ENCODE assay signal across 8 cellular contexts in the genomic region with DNA sequence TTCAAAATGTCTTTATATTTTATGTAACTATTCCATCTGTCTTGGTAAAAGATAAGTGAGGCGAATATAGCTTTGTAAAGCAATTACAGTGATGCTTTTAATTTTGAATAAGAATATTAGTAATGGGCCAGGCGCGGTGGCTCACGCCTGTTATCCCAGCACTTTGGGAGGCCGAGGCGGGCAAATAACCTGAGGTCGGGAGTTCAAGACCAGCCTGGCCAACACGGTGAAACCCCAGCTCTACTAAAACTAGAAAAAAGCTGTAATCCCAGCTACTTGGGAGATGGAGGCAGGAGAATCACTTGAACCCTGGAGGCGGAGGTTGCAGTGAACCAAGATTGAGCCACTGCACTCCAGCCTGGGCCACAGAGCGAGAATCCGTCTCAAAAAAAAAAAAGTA. TPM values are rescaled to one million over a fixed set of nuclear protein-coding genes. Genes with fewer than 3 reads are reported as not detected.
A peak's percentile ranks its signal among the peaks of the same experiment; 100 is the strongest.
DNase-seq lines count a peak whose midpoint lies in the region; ATAC-seq, FAIRE-seq and TF ChIP-seq lines count a peak whose summit lies in the region.
"Not testable (repeated sequence)": the region's sequence is repeated elsewhere in the genome, so short reads cannot be mapped to it uniquely, and the experiment has no call there.

No MANE protein-coding gene starts in this region.

- H3K27ac Mint-ChIP-seq in CD4-positive, alpha-beta T cell = peak overlapping the region; percentile 87
- peak overlapping the region; percentile 81 to 95 (median 88) for H3K27ac Mint-ChIP-seq in IgD-negative memory B cell

- POLR2A ChIA-PET in CD4-positive, alpha-beta T cell (lab: Charles Lee) = interaction anchor here (0.6 to 6.2 kb wide), 6 partner anchors 17 to 152 kb away, joined by 3 to 312 read pairs (median 21); a partner anchor contains a TSS
- POLR2A ChIA-PET in HepG2 (lab: Yijun Ruan, JAX) = interaction anchor here (1.0 to 2.0 kb wide), 2 partner anchors 67 to 69 kb away, joined by 3 to 14 read pairs; a partner anchor contains a TSS

- peak overlapping the region; percentile 99 for H3K4me2 ChIP-seq in HepG2 (ENCODE audit: low read depth, low read length)

- not testable (repeated sequence) for DNase-seq in CD4-positive, alpha-beta T cell; WERI-Rb-1; astrocyte of the spinal cord (ENCODE audit: low read depth, low spot score); esophagus muscularis mucosa (ENCODE audit: extremely low spot score); HepG2 (ENCODE audit: low spot score); tibial nerve (ENCODE audit: low spot score in 2 of 2)
- peak in 1 of 5 donors; percentile 18 for DNase-seq in ovary

- H3K9me3 ChIP-seq in CD4-positive, alpha-beta T cell (ENCODE audit: control insufficient read depth, low read length); WERI-Rb-1 (ENCODE audit: severe bottlenecking); esophagus muscularis mucosa; HepG2 (ENCODE audit: low read length); ovary; tibial nerve: not testable (repeated sequence)

- CTCF ChIA-PET in CD4-positive, alpha-beta T cell (lab: Charles Lee) = interaction anchor here (1.3 to 4.2 kb wide), 4 partner anchors 19 to 67 kb away, joined by 3 to 52 read pairs (median 4); a partner anchor contains a TSS
- CTCF ChIA-PET in HepG2 (lab: Yijun Ruan, JAX; ENCODE audit: low intra/inter-chr PET ratio, low total read pairs) = not testable (repeated sequence)

- H3K4me1 ChIP-seq in esophagus muscularis mucosa (peaks cover 17 to 36% (median 34%) of the 10 kb centered on the region in 4 donors), HepG2 (ENCODE audit: insufficient read depth, low read length) (peaks cover 46% of the 10 kb centered on the region), tibial nerve (peaks cover 0 to 43% (median 17%) of the 10 kb centered on the region in 4 donors)
- not testable (repeated sequence) for H3K4me1 ChIP-seq in ovary (ENCODE audit: insufficient read depth)

- not testable (repeated sequence) for H3K36me3 Mint-ChIP-seq in CD4-positive, alpha-beta T cell (ENCODE audit: low read depth); IgD-negative memory B cell

- H3K27ac ChIP-seq in CD4-positive, alpha-beta T cell (ENCODE audit: low read depth, low read length); WERI-Rb-1; HepG2 (ENCODE audit: extremely low read length, insufficient read depth, low read length); ovary: not testable (repeated sequence)
- H3K27ac ChIP-seq in esophagus muscularis mucosa (replicated peaks in 1 of 4) (peak overlapping the region in 2 of 4 donors; percentile 90 to 91), tibial nerve (peak overlapping the region; percentile 74 to 88 (median 84))

- not testable (repeated sequence) for H3K9me3 Mint-ChIP-seq in CD4-positive, alpha-beta T cell; IgD-negative memory B cell

- peaks cover 52% of the 10 kb centered on the region for H3K4me1 Mint-ChIP-seq in CD4-positive, alpha-beta T cell (ENCODE audit: low read depth)
- H3K4me1 Mint-ChIP-seq in IgD-negative memory B cell = peaks cover 23 to 38% (median 29%) of the 10 kb centered on the region in 3 donors

- not testable (repeated sequence) for H2AFZ ChIP-seq in HepG2 (ENCODE audit: low read length)

- intact Hi-C loops in CD4-positive, alpha-beta T cell (cut with DNase I, micrococcal nuclease) = loop anchor here (2.0 to 5.0 kb wide), 3 partner anchors 60 to 152 kb away; a partner anchor contains a TSS
- intact Hi-C loops in esophagus muscularis mucosa (cut with DNase I) (loop anchor here (5.0 kb wide), 1 partner anchor 65 kb away; a partner anchor contains a TSS), HepG2 (cut with micrococcal nuclease; ENCODE audit: unreplicated experiment) (loop anchor here (2.0 kb wide), 1 partner anchor 50 kb away; no protein-coding TSS in a partner anchor)
- intact Hi-C loops in ovary (cut with DNase I) = not testable (repeated sequence)

- H3K79me2 ChIP-seq in HepG2 (ENCODE audit: insufficient read depth, low read length) = not testable (repeated sequence)

- H3K27me3 ChIP-seq in CD4-positive, alpha-beta T cell (ENCODE audit: control insufficient read depth, insufficient read depth, low read length); WERI-Rb-1 (ENCODE audit: insufficient read depth, low read depth, severe bottlenecking); esophagus muscularis mucosa; HepG2 (ENCODE audit: control insufficient read depth in 1 of 2, insufficient read depth in 2 of 2, low read length in 2 of 2); ovary; tibial nerve: not testable (repeated sequence)

- not testable (repeated sequence) for FAIRE-seq in HepG2 (lab: Jason Lieb, UNC)

- H3K36me3 ChIP-seq in WERI-Rb-1; esophagus muscularis mucosa; HepG2 (replicated peaks in 1 of 2; ENCODE audit: control insufficient read depth in 1 of 2, insufficient read depth in 2 of 2, low read length in 2 of 2); ovary; tibial nerve: not testable (repeated sequence)

- not testable (repeated sequence) for H3K27me3 Mint-ChIP-seq in CD4-positive, alpha-beta T cell; IgD-negative memory B cell

- not testable (repeated sequence) for H4K20me1 ChIP-seq in HepG2 (ENCODE audit: insufficient read depth, low read length)

- in situ Hi-C loops in astrocyte of the spinal cord (cut with HindIII; ENCODE audit: low sequenced_read_pairs); HepG2 (cut with HindIII; ENCODE audit: extremely low pct_ligation_motif_present, low pct_unique_long_range_greater_than_20kb): not testable (repeated sequence)

- H3K4me3 ChIP-seq in WERI-Rb-1 (ENCODE audit: low read depth, low read length) (peak overlapping the region; percentile 84), astrocyte of the spinal cord (ENCODE audit: low read depth, low read length) (peak overlapping the region; percentile 75), esophagus muscularis mucosa (peak overlapping the region; percentile 79 to 84 (median 81)), HepG2 (replicated peaks in 1 of 3; ENCODE audit: insufficient read depth in 1 of 3, low read depth in 2 of 3, low read length in 3 of 3) (peak overlapping the region; percentile 73 to 79 (median 73)), ovary (peak overlapping the region; percentile 61), tibial nerve (peak overlapping the region; percentile 51 to 97 (median 72))

- not testable (repeated sequence) for BruUV-seq in HepG2 (replicated peaks; lab: Mats Ljungman, UMichigan)

- peak overlapping the region; percentile 80; the same call in 1 of the 2 replicates for H3K9ac ChIP-seq in HepG2 (ENCODE audit: insufficient read depth, low read depth, low read length)

- TF ChIP-seq RAD21 in HepG2 (CRISPR knock-in tag; IDR thresholded peaks at IDR 0.05) = not testable (repeated sequence)

- peak overlapping the region; percentile 92 for H3K4me3 Mint-ChIP-seq in CD4-positive, alpha-beta T cell
- peak overlapping the region; percentile 92 to 99 (median 98) for H3K4me3 Mint-ChIP-seq in IgD-negative memory B cell

- 87% methylated on average over 11 of the region's 11 CpGs for WGBS in esophagus muscularis mucosa
- 89% methylated on average over 11 of the region's 11 CpGs for WGBS in HepG2 (ENCODE audit: low lambda C conversion rate)
- 66 to 78% (median 67%) methylated on average over 11 of the region's 11 CpGs for WGBS in ovary, 3 donors
- 80 to 86% methylated on average over 11 of the region's 11 CpGs for WGBS in tibial nerve, 2 donors

- TF ChIP-seq POLR2A in esophagus muscularis mucosa (IDR thresholded peaks at IDR 0.05; ENCODE audit: low read depth); HepG2 (IDR thresholded peaks at IDR 0.05; ENCODE audit: insufficient read depth in 1 of 2, low read depth in 2 of 2, low read length in 2 of 2); ovary (IDR thresholded peaks at IDR 0.05); tibial nerve (IDR thresholded peaks at IDR 0.05): not testable (repeated sequence)

- not testable (repeated sequence) for TF ChIP-seq EP300 in esophagus muscularis mucosa (IDR thresholded peaks at IDR 0.05); HepG2 (IDR thresholded peaks at IDR 0.05; ENCODE audit: low read depth in 2 of 2, low read length in 2 of 2); HepG2 (CRISPR knock-in tag; IDR thresholded peaks at IDR 0.05; ENCODE audit: borderline replicate concordance); ovary (IDR thresholded peaks at IDR 0.05); tibial nerve (IDR thresholded peaks at IDR 0.05)

- not testable (repeated sequence) for ATAC-seq in CD4-positive, alpha-beta T cell (ENCODE audit: poor library complexity); HepG2

- not testable (repeated sequence) for TF ChIP-seq CTCF in CD4-positive, alpha-beta T cell (IDR thresholded peaks at IDR 0.05); WERI-Rb-1 (IDR thresholded peaks at IDR 0.05; ENCODE audit: low read depth, low read length); astrocyte of the spinal cord (IDR thresholded peaks at IDR 0.05; ENCODE audit: low read depth, low read length); esophagus muscularis mucosa (IDR thresholded peaks at IDR 0.05); HepG2 (CRISPR knock-in tag; IDR thresholded peaks at IDR 0.05); ovary (IDR thresholded peaks at IDR 0.05); tibial nerve (IDR thresholded peaks at IDR 0.05)

RNA-seq across cellular contexts. Expression of a gene that starts 1.3 kb away (rescaled TPM):
- total RNA-seq in CD4-positive, alpha-beta T cell = 10 to 100 TPM in 1 of 2 experiments, 1 to 10 TPM in 1; 8.9 to 11.6 TPM
- polyA plus RNA-seq in IgD-negative memory B cell = 98.7 TPM
- 10 to 100 TPM in 3 of 4 donors, 1 to 10 TPM in 1; 9.6 to 24.2 (median 16.6) TPM for total RNA-seq in esophagus muscularis mucosa
- 21.9 and 22.5 TPM in 2 replicates for total RNA-seq in HepG2 (2016; rRNA removed; fragmentation: Illumina TruSeq; extraction: Trizol)
- total RNA-seq in HepG2 (2016; cell fraction: cytosol; rRNA removed; fragmentation: Illumina TruSeq; extraction: Trizol; ENCODE audit: low read depth) = 8.4 and 11.1 TPM in 2 replicates
- total RNA-seq in HepG2 (2016; cell fraction: insoluble cytoplasmic fraction; rRNA removed; fragmentation: Illumina TruSeq; extraction: Trizol) = 24.4 and 24.7 TPM in 2 replicates
- 19.4 and 21.7 TPM in 2 replicates for total RNA-seq in HepG2 (2016; cell fraction: membrane; rRNA removed; fragmentation: Illumina TruSeq; extraction: Trizol)
- total RNA-seq in HepG2 (2016; cell fraction: nucleus; rRNA removed; fragmentation: Illumina TruSeq; extraction: Trizol) = 20.6 and 22.2 TPM in 2 replicates
- 12.0 and 16.9 TPM in 2 replicates for polyA plus RNA-seq in HepG2 (2011; rRNA removed)
- polyA plus RNA-seq in HepG2 (2011; cell fraction: cytosol; rRNA removed) = 10.0 and 19.2 TPM in 2 replicates
- polyA plus RNA-seq in HepG2 (2011; cell fraction: nucleus; rRNA removed) = 5.6 and 6.0 TPM in 2 replicates
- 8.1 and 12.4 TPM in 2 replicates for polyA plus RNA-seq in HepG2 (2012)
- 11.2 and 15.2 TPM in 2 replicates for polyA plus RNA-seq in HepG2 (2016; cell fraction: cytosol; fragmentation: Illumina TruSeq; extraction: Trizol; ENCODE audit: low read depth)
- 18.4 and 19.0 TPM in 2 replicates for polyA plus RNA-seq in HepG2 (2016; cell fraction: insoluble cytoplasmic fraction; fragmentation: Illumina TruSeq; extraction: Trizol; ENCODE audit: low read depth)
- 19.6 and 21.1 TPM in 2 replicates for polyA plus RNA-seq in HepG2 (2016; cell fraction: membrane; fragmentation: Illumina TruSeq; extraction: Trizol; ENCODE audit: low read depth)
- polyA plus RNA-seq in HepG2 (2016; cell fraction: nucleus; fragmentation: Illumina TruSeq; extraction: Trizol; ENCODE audit: insufficient read depth, low read depth) = 22.5 and 24.5 TPM in 2 replicates
- 22.8 and 43.2 TPM in 2 replicates for polyA minus RNA-seq in HepG2 (2011; rRNA and poly(A)+ RNA removed; ENCODE audit: low replicate concordance)
- polyA minus RNA-seq in HepG2 (2011; cell fraction: cytosol; rRNA and poly(A)+ RNA removed) = 14.2 and 14.3 TPM in 2 replicates
- polyA minus RNA-seq in HepG2 (2011; cell fraction: nucleus; rRNA and poly(A)+ RNA removed) = 16.7 and 20.8 TPM in 2 replicates
- total RNA-seq in ovary = 10 to 100 TPM in 5 of 7 donors, 1 to 10 TPM in 2; 3.9 to 16.1 (median 11.2) TPM
- polyA plus RNA-seq in ovary = 10 to 100 TPM in 1 of 2 donors, 1 to 10 TPM in 1; 5.0 to 11.5 TPM
- total RNA-seq in tibial nerve = 10 to 100 TPM in 3 of 4 donors, 1 to 10 TPM in 1; 9.3 to 17.6 (median 16.0) TPM

RNA-seq across cellular contexts. Expression of a gene that starts 23.1 kb away (rescaled TPM):
- 10 to 100 TPM; 12.1 to 12.6 TPM for total RNA-seq in CD4-positive, alpha-beta T cell
- polyA plus RNA-seq in IgD-negative memory B cell (11.1 TPM), HepG2 (2011; rRNA removed) (5.0 and 5.2 TPM in 2 replicates), ovary (1 to 10 TPM; 3.6 to 5.7 TPM)
- total RNA-seq in esophagus muscularis mucosa (1 to 10 TPM; 3.3 to 5.1 (median 3.7) TPM), HepG2 (2016; rRNA removed; fragmentation: Illumina TruSeq; extraction: Trizol) (6.2 and 7.3 TPM in 2 replicates), ovary (1 to 10 TPM; 4.0 to 7.5 (median 5.9) TPM), tibial nerve (1 to 10 TPM; 2.1 to 5.0 (median 2.3) TPM)
- total RNA-seq in HepG2 (2016; cell fraction: cytosol; rRNA removed; fragmentation: Illumina TruSeq; extraction: Trizol; ENCODE audit: low read depth) = 3.0 and 3.9 TPM in 2 replicates
- total RNA-seq in HepG2 (2016; cell fraction: insoluble cytoplasmic fraction; rRNA removed; fragmentation: Illumina TruSeq; extraction: Trizol) = 5.9 and 7.3 TPM in 2 replicates
- 5.3 and 6.1 TPM in 2 replicates for total RNA-seq in HepG2 (2016; cell fraction: membrane; rRNA removed; fragmentation: Illumina TruSeq; extraction: Trizol)
- total RNA-seq in HepG2 (2016; cell fraction: nucleus; rRNA removed; fragmentation: Illumina TruSeq; extraction: Trizol) = 9.9 and 13.4 TPM in 2 replicates
- polyA plus RNA-seq in HepG2 (2011; cell fraction: cytosol; rRNA removed) = 1.4 and 2.4 TPM in 2 replicates
- 3.8 and 5.8 TPM in 2 replicates for polyA plus RNA-seq in HepG2 (2011; cell fraction: nucleus; rRNA removed)
- 5.1 and 8.6 TPM in 2 replicates for polyA plus RNA-seq in HepG2 (2012)
- polyA plus RNA-seq in HepG2 (2016; cell fraction: cytosol; fragmentation: Illumina TruSeq; extraction: Trizol; ENCODE audit: low read depth) = 3.0 and 4.3 TPM in 2 replicates
- 7.7 and 7.9 TPM in 2 replicates for polyA plus RNA-seq in HepG2 (2016; cell fraction: insoluble cytoplasmic fraction; fragmentation: Illumina TruSeq; extraction: Trizol; ENCODE audit: low read depth)
- 4.7 and 4.8 TPM in 2 replicates for polyA plus RNA-seq in HepG2 (2016; cell fraction: membrane; fragmentation: Illumina TruSeq; extraction: Trizol; ENCODE audit: low read depth)
- 12.1 and 12.4 TPM in 2 replicates for polyA plus RNA-seq in HepG2 (2016; cell fraction: nucleus; fragmentation: Illumina TruSeq; extraction: Trizol; ENCODE audit: insufficient read depth, low read depth)
- 2.5 and 2.9 TPM in 2 replicates for polyA minus RNA-seq in HepG2 (2011; rRNA and poly(A)+ RNA removed; ENCODE audit: low replicate concordance)
- polyA minus RNA-seq in HepG2 (2011; cell fraction: cytosol; rRNA and poly(A)+ RNA removed) = 1.9 and 4.4 TPM in 2 replicates
- 13.9 and 14.5 TPM in 2 replicates for polyA minus RNA-seq in HepG2 (2011; cell fraction: nucleus; rRNA and poly(A)+ RNA removed)

RNA-seq across cellular contexts. Expression of a gene that starts 23.5 kb away (rescaled TPM):
- total RNA-seq in CD4-positive, alpha-beta T cell = 100 to 1,000 TPM; 131 to 135 TPM
- polyA plus RNA-seq in IgD-negative memory B cell = 39.3 TPM
- 10 to 100 TPM; 19.4 to 44.0 (median 25.9) TPM for total RNA-seq in esophagus muscularis mucosa
- total RNA-seq in HepG2 (2016; rRNA removed; fragmentation: Illumina TruSeq; extraction: Trizol) = 8.9 and 17.1 TPM in 2 replicates
- 5.0 and 6.0 TPM in 2 replicates for total RNA-seq in HepG2 (2016; cell fraction: cytosol; rRNA removed; fragmentation: Illumina TruSeq; extraction: Trizol; ENCODE audit: low read depth)
- total RNA-seq in HepG2 (2016; cell fraction: insoluble cytoplasmic fraction; rRNA removed; fragmentation: Illumina TruSeq; extraction: Trizol) = 7.0 and 13.0 TPM in 2 replicates
- total RNA-seq in HepG2 (2016; cell fraction: membrane; rRNA removed; fragmentation: Illumina TruSeq; extraction: Trizol) = 4.6 and 5.9 TPM in 2 replicates
- total RNA-seq in HepG2 (2016; cell fraction: nucleus; rRNA removed; fragmentation: Illumina TruSeq; extraction: Trizol) = 73.8 and 77.3 TPM in 2 replicates
- 31.4 and 38.3 TPM in 2 replicates for polyA plus RNA-seq in HepG2 (2011; rRNA removed)
- polyA plus RNA-seq in HepG2 (2011; cell fraction: cytosol; rRNA removed) = 4.3 and 6.5 TPM in 2 replicates
- 96.5 and 110 TPM in 2 replicates for polyA plus RNA-seq in HepG2 (2011; cell fraction: nucleus; rRNA removed)
- polyA plus RNA-seq in HepG2 (2012) = 19.0 and 21.7 TPM in 2 replicates
- polyA plus RNA-seq in HepG2 (2016; cell fraction: cytosol; fragmentation: Illumina TruSeq; extraction: Trizol; ENCODE audit: low read depth) = 0.44 and 0.55 TPM in 2 replicates
- polyA plus RNA-seq in HepG2 (2016; cell fraction: insoluble cytoplasmic fraction; fragmentation: Illumina TruSeq; extraction: Trizol; ENCODE audit: low read depth) = 7.3 and 8.6 TPM in 2 replicates
- polyA plus RNA-seq in HepG2 (2016; cell fraction: membrane; fragmentation: Illumina TruSeq; extraction: Trizol; ENCODE audit: low read depth) = 1.7 and 1.9 TPM in 2 replicates
- polyA plus RNA-seq in HepG2 (2016; cell fraction: nucleus; fragmentation: Illumina TruSeq; extraction: Trizol; ENCODE audit: insufficient read depth, low read depth) = 99.4 and 110 TPM in 2 replicates
- polyA minus RNA-seq in HepG2 (2011; rRNA and poly(A)+ RNA removed; ENCODE audit: low replicate concordance) = 11.8 and 15.6 TPM in 2 replicates
- polyA minus RNA-seq in HepG2 (2011; cell fraction: cytosol; rRNA and poly(A)+ RNA removed) = 6.1 and 11.4 TPM in 2 replicates
- polyA minus RNA-seq in HepG2 (2011; cell fraction: nucleus; rRNA and poly(A)+ RNA removed) = 208 and 220 TPM in 2 replicates
- 10 to 100 TPM; 30.1 to 51.0 (median 42.5) TPM for total RNA-seq in ovary
- 10 to 100 TPM; 17.5 to 28.9 TPM for polyA plus RNA-seq in ovary
- 10 to 100 TPM; 47.1 to 95.3 (median 79.8) TPM for total RNA-seq in tibial nerve
